In genomic region chr16:84827131-84827574, GRCh38 we compare ENCODE assay signal across 12 cellular contexts. TPM values are rescaled to one million over a fixed set of nuclear protein-coding genes. Genes with fewer than 3 reads are reported as not detected.
DNase-seq lines count a peak whose midpoint lies in the region; FAIRE-seq and TF ChIP-seq lines count a peak whose summit lies in the region.
"Had no signal": no experiment of that assay in that cellular context is flagged by ENCODE, and none has a peak within 500 bp of the region (broad histone marks: within the 10 kb centered on the region; RNA-seq: fewer than 3 reads in every experiment).

No MANE protein-coding gene starts in this region.

- no peak overlapping the region for H3K4me3 Mint-ChIP-seq in activated T-cell treated with anti-CD3 and anti-CD28 coated beads, Interleukin-2, amount 50 U/mL, for 24 hours

- no peaks in the 10 kb centered on the region for H3K4me1 Mint-ChIP-seq in activated T-cell treated with anti-CD3 and anti-CD28 coated beads, Interleukin-2, amount 50 U/mL, for 24 hours (ENCODE audit: low read depth)

- no peaks in the 10 kb centered on the region for H3K36me3 Mint-ChIP-seq in activated T-cell treated with anti-CD3 and anti-CD28 coated beads, Interleukin-2, amount 50 U/mL, for 24 hours (ENCODE audit: low read depth)

- peak overlapping the region; percentile 47 for H3K9ac ChIP-seq in NT2/D1 (ENCODE audit: insufficient read length, low read depth)

- no peaks in the 10 kb centered on the region for H3K36me3 ChIP-seq in NT2/D1 (ENCODE audit: insufficient read depth, insufficient read length, low read length)
- peaks cover 61% of the 10 kb centered on the region for H3K36me3 ChIP-seq in neutrophil

- H3K9me3 Mint-ChIP-seq in activated T-cell treated with anti-CD3 and anti-CD28 coated beads, Interleukin-2, amount 50 U/mL, for 24 hours, result no peaks in the 10 kb centered on the region

- DNase-seq in AG04450 (ENCODE audit: low read depth, low spot score) (no peak), NT2/D1 (ENCODE audit: low read depth, low spot score) (no peak), fibroblast of mammary gland (ENCODE audit: low read depth) (peak; percentile 71), putamen (ENCODE audit: low spot score) (no peak), HTR-8/SVneo (ENCODE audit: insufficient read length, low spot score) (no peak), DMS153 treated with DMSO at 0.1 percent for 48 hours (lab: John Stamatoyannopoulos, UW; ENCODE audit: unreplicated experiment) (no peak)
- DNase-seq in activated T-cell treated with anti-CD3 and anti-CD28 coated beads, Interleukin-2, amount 50 U/mL, for 24 hours, result no peak
- DNase-seq: ACHN, activated gamma-delta T cell, NCI-H187, RPMI8226 had no signal

- CTCF ChIA-PET in AG04450 (lab: Charles Lee), result no interaction called here

- H3K27ac Mint-ChIP-seq in activated T-cell treated with anti-CD3 and anti-CD28 coated beads, Interleukin-2, amount 50 U/mL, for 24 hours, result no peak overlapping the region

- H3K27ac ChIP-seq in AG04450 (ENCODE audit: low read depth, low read length) (peak overlapping the region; percentile 89), neutrophil (peak overlapping the region; percentile 82)

- no peak overlapping the region for H3K4me3 ChIP-seq in AG04450 (ENCODE audit: low read depth, low read length)
- H3K4me3 ChIP-seq in NT2/D1 (ENCODE audit: insufficient read length, low read depth), result no peak overlapping the region
- H3K4me3 ChIP-seq in fibroblast of mammary gland (ENCODE audit: control insufficient read depth, low read depth, low read length), result no peak overlapping the region
- peak overlapping the region; percentile 40 to 46 for H3K4me3 ChIP-seq in neutrophil (ENCODE audit: low read depth in 1 of 2, low read length in 1 of 2)

- peaks cover 37% of the 10 kb centered on the region for H3K27me3 Mint-ChIP-seq in activated T-cell treated with anti-CD3 and anti-CD28 coated beads, Interleukin-2, amount 50 U/mL, for 24 hours

- no peak for FAIRE-seq in HTR-8/SVneo (lab: Jason Lieb, UNC)

- H3K9me3 ChIP-seq in AG04450 (ENCODE audit: control insufficient read depth, insufficient read depth, low read length) (no peaks in the 10 kb centered on the region), NT2/D1 (ENCODE audit: insufficient read depth, low read length) (no peaks in the 10 kb centered on the region), neutrophil (no peaks in the 10 kb centered on the region)

- TF ChIP-seq CTCF in AG04450 (IDR thresholded peaks at IDR 0.05; ENCODE audit: low read depth, low read length), result no peak
- no peak for TF ChIP-seq CTCF in fibroblast of mammary gland (conservative IDR thresholded peaks at IDR 0.05; ENCODE audit: control insufficient read depth, insufficient read depth, low read depth, low read length)
- no peak for TF ChIP-seq CTCF in neutrophil (IDR thresholded peaks at IDR 0.05)

- POLR2A ChIA-PET in AG04450 (lab: Yijun Ruan, JAX), result interaction anchor here (0.6 to 1.9 kb wide), 3 partner anchors 13 to 348 kb away, joined by 5 to 6 read pairs (median 6); no protein-coding TSS in a partner anchor

- H3K27me3 ChIP-seq in AG04450 (ENCODE audit: control insufficient read depth, insufficient read depth, low read length), result no peaks in the 10 kb centered on the region
- H3K27me3 ChIP-seq in NT2/D1 (ENCODE audit: insufficient read depth, insufficient read length), result no peaks in the 10 kb centered on the region
- H3K27me3 ChIP-seq in neutrophil, result no peaks in the 10 kb centered on the region

- peaks cover 11% of the 10 kb centered on the region for H3K4me1 ChIP-seq in NT2/D1 (ENCODE audit: insufficient read depth, insufficient read length)
- H3K4me1 ChIP-seq in neutrophil (ENCODE audit: control insufficient read depth in 1 of 2, insufficient read depth in 1 of 2, low read depth in 1 of 2, low read length in 1 of 2), result peaks cover 63 to 68% of the 10 kb centered on the region in 2 experiments

RNA-seq across cellular contexts. Expression of gene CRISPLD2, which starts 7.4 kb away (rescaled TPM):
- 91.5 and 103 TPM in 2 replicates for polyA plus RNA-seq in AG04450 (2011; rRNA removed)
- polyA minus RNA-seq in AG04450 (2011; rRNA and poly(A)+ RNA removed), result 186 and 231 TPM in 2 replicates

Comparison
In these comparisons a context has a peak if more than half of its experiments do, and no peak if none do; other contexts are left out.
1. H3K4me3 ChIP-seq: peak in neutrophil (2 of 2); none in AG04450 (single experiment), NT2/D1 (single experiment) and fibroblast of mammary gland (single experiment).